8 cellular contexts compared by ENCODE assay signal in genomic region chr18:25349926-25350560, GRCh38. TPM values are rescaled to one million over a fixed set of nuclear protein-coding genes. Genes with fewer than 3 reads are reported as not detected.
DNase-seq lines count a peak whose midpoint lies in the region; ATAC-seq and TF ChIP-seq lines count a peak whose summit lies in the region.

No MANE protein-coding gene starts in this region.

- CTCF ChIA-PET in WTC11 (lab: Charles Lee) = no interaction called here

- peak; percentile 14 for ATAC-seq in WTC11
- peak; percentile 10 for ATAC-seq in Right ventricle myocardium superior (ENCODE audit: poor library complexity)
- ATAC-seq in HG02938 (IDR thresholded peaks at IDR 0.05; ENCODE audit: unreplicated experiment) = no peak

- DNase-seq in HAP-1 (ENCODE audit: low spot score in 2 of 2) = peak in 1 of 2 experiments; percentile 10
- DNase-seq in WTC11 (ENCODE audit: low spot score) = peak; percentile 46
- DNase-seq in Right ventricle myocardium superior = peak; percentile 49
- peak; percentile 11 for DNase-seq in pons (ENCODE audit: low spot score)
- no peak for DNase-seq in KG1 (lab: John Stamatoyannopoulos, UW)
- DNase-seq in SIG-M5 treated with dmso at 0.1 percent for 504 hours (lab: John Stamatoyannopoulos, UW; ENCODE audit: unreplicated experiment) = no peak
- no peak for DNase-seq in NOMO-1 treated with dmso at 0.1 percent for 144 hours (lab: John Stamatoyannopoulos, UW; ENCODE audit: unreplicated experiment)

- no peaks in the 10 kb centered on the region for H3K9me3 ChIP-seq in HAP-1

- POLR2A ChIA-PET in WTC11 (lab: Charles Lee) = interaction anchor here (0.7 kb wide), 1 partner anchor 545 kb away, joined by 5 read pairs; no protein-coding TSS in a partner anchor

- no peaks in the 10 kb centered on the region for H3K36me3 Mint-ChIP-seq in WTC11

- H3K36me3 ChIP-seq in HAP-1 (replicated peaks) = no peaks in the 10 kb centered on the region

- H3K9me3 Mint-ChIP-seq in WTC11 = no peaks in the 10 kb centered on the region

- H3K4me3 Mint-ChIP-seq in WTC11 = peak overlapping the region; percentile 97

- peak overlapping the region; percentile 18 for H3K4me3 ChIP-seq in HAP-1

- H3K27me3 ChIP-seq in HAP-1 (ENCODE audit: low read depth) = peaks cover 67% of the 10 kb centered on the region

- H3K27ac Mint-ChIP-seq in WTC11 = peak overlapping the region; percentile 94; the same call in 1 of the 2 replicates

- in situ Hi-C loops in HAP-1 (cut with MboI; ENCODE audit: low sequenced_read_pairs) = no loop called here

- TF ChIP-seq CTCF in WTC11 (IDR thresholded peaks at IDR 0.05) = no peak

- peaks cover 25% of the 10 kb centered on the region for H3K4me1 Mint-ChIP-seq in WTC11

- peaks cover 46% of the 10 kb centered on the region for H3K27me3 Mint-ChIP-seq in WTC11 (ENCODE audit: low read depth)

- H3K4me1 ChIP-seq in HAP-1 = peaks cover 3% of the 10 kb centered on the region; the same call in 1 of the 2 replicates

- intact Hi-C loops in Right ventricle myocardium superior (cut with DNase I) = loop anchor here (5.0 to 10.0 kb wide), 4 partner anchors 63 to 955 kb away; partner anchors contain the start of gene OSBPL1A

TF ChIP-seq in WTC11, 78 proteins besides CTCF, POLR2A, EP300 and RAD21:
- TF ChIP-seq STAT6 (CRISPR knock-in tag; conservative IDR thresholded peaks at IDR 0.05; ENCODE audit: low read depth) (no peak), TEAD4 (CRISPR knock-in tag; IDR thresholded peaks at IDR 0.05) (0 out of 2 replicates have a peak, but pooled peaks have one; percentile 33), HMGXB4 (CRISPR knock-in tag; IDR thresholded peaks at IDR 0.05) (0 out of 2 replicates have a peak, but pooled peaks have one; percentile 24), ZNF317 (CRISPR knock-in tag; IDR thresholded peaks at IDR 0.05; ENCODE audit: borderline replicate concordance, low read depth) (no peak), ELF4 (CRISPR knock-in tag; IDR thresholded peaks at IDR 0.05; ENCODE audit: low read depth) (no peak), ZNF396 (CRISPR knock-in tag; IDR thresholded peaks at IDR 0.05; ENCODE audit: borderline replicate concordance) (no peak), RORB (CRISPR knock-in tag; IDR thresholded peaks at IDR 0.05) (no peak), ZNF138 (CRISPR knock-in tag; conservative IDR thresholded peaks at IDR 0.05) (no peak), USF1 (CRISPR knock-in tag; IDR thresholded peaks at IDR 0.05) (peak; percentile 85), ESRRA (CRISPR knock-in tag; IDR thresholded peaks at IDR 0.05; ENCODE audit: borderline replicate concordance) (no peak), PREB (CRISPR knock-in tag; IDR thresholded peaks at IDR 0.05; ENCODE audit: borderline replicate concordance) (no peak), ZNF425 (CRISPR knock-in tag; conservative IDR thresholded peaks at IDR 0.05) (no peak), USF2 (CRISPR knock-in tag; IDR thresholded peaks at IDR 0.05) (peak; percentile 90), MAX (CRISPR knock-in tag; IDR thresholded peaks at IDR 0.05) (peak; percentile 17; the same call in 1 of the 2 replicates), ZNF512 (CRISPR knock-in tag; IDR thresholded peaks at IDR 0.05; ENCODE audit: borderline replicate concordance) (no peak), NR3C1 (CRISPR knock-in tag; conservative IDR thresholded peaks at IDR 0.05; ENCODE audit: low read depth) (no peak), SOX15 (CRISPR knock-in tag; IDR thresholded peaks at IDR 0.05) (no peak), FOXJ3 (CRISPR knock-in tag; IDR thresholded peaks at IDR 0.05; ENCODE audit: borderline replicate concordance) (no peak)

RNA-seq across cellular contexts. Expression of gene ZNF521, which starts 1.9 kb away (rescaled TPM):
- total RNA-seq in WTC11 (2021) (13.8 to 16.9 TPM (median 15.3 TPM) in 3 replicates), Right ventricle myocardium superior (24.5 TPM)

Comparison
In these comparisons a context has a peak if more than half of its experiments do, and no peak if none do; other contexts are left out.
1. DNase-seq: peak in WTC11 (single experiment), Right ventricle myocardium superior (single experiment) and pons (single experiment); none in KG1 (single experiment), SIG-M5 treated with dmso at 0.1 percent for 504 hours (single experiment) and NOMO-1 treated with dmso at 0.1 percent for 144 hours (single experiment).